In the genomic region with DNA sequence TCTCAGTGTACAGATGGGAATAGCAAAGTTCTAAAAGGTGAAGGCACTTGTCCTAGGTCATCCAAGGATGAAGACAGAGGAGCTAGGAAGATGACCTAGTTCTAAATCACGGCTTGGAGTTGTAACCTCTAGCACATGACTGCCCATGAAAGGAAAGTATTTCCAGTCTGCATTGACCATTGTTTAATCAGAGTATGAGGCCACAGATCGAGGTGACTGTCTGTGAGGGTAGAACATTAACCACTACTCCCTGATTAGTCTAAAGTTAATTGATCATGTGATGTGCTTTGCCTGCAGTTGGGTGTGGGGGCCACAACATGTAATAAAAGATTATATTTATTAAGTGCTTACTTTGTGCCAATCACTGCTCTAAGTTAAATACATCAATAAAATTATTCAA, we compare ENCODE assay signal across 10 cellular contexts. TPM values are rescaled to one million over a fixed set of nuclear protein-coding genes. Genes with fewer than 3 reads are reported as not detected.
A peak's percentile ranks its signal among the peaks of the same experiment; 100 is the strongest.
DNase-seq lines count a peak whose midpoint lies in the region; ATAC-seq and TF ChIP-seq lines count a peak whose summit lies in the region.
"Had no signal": no experiment of that assay in that cellular context is flagged by ENCODE, and none has a peak within 500 bp of the region (broad histone marks: within the 10 kb centered on the region; RNA-seq: fewer than 3 reads in every experiment).

No MANE protein-coding gene starts in this region.

- no peak for TF ChIP-seq CTCF in activated B cell treated with CpG ODN at 0.5 μM for 24 hours (IDR thresholded peaks at IDR 0.05)

- no peaks in the 10 kb centered on the region for H3K36me3 Mint-ChIP-seq in activated B cell treated with CpG ODN at 0.5 μM for 24 hours (ENCODE audit: low read depth)

- H3K9me3 Mint-ChIP-seq in activated B cell treated with CpG ODN at 0.5 μM for 24 hours: no peaks in the 10 kb centered on the region

- ATAC-seq in GM19328 (IDR thresholded peaks at IDR 0.05; ENCODE audit: unreplicated experiment) (peak; percentile 23), HG02885 (IDR thresholded peaks at IDR 0.05; ENCODE audit: poor library complexity, unreplicated experiment) (peak; percentile 28), activated B cell treated with CpG ODN at 0.5 μM for 24 hours (ENCODE audit: low read depth) (peak; percentile 13), GM18520 (IDR thresholded peaks at IDR 0.05; ENCODE audit: unreplicated experiment) (no peak)

- peak overlapping the region; percentile 66 for H3K4me3 Mint-ChIP-seq in activated B cell treated with CpG ODN at 0.5 μM for 24 hours

- CTCF ChIA-PET in activated B cell treated with CpG ODN at 0.5 μM for 24 hours (lab: Charles Lee): interaction anchor here (1.2 kb wide), 1 partner anchor 100 kb away, joined by 5 read pairs; no protein-coding TSS in a partner anchor

- DNase-seq in activated B cell treated with CpG ODN at 0.5 μM for 24 hours (no peak), renal cortical epithelial cell (ENCODE audit: low read depth) (peak; percentile 79), EL (no peak)
- DNase-seq in activated CD4-positive, alpha-beta T cell treated with anti-CD3 and anti-CD28 coated beads for 48 hours: no peak
- DNase-seq in NK-92 treated with Interleukin-12 subunit alpha and Interleukin-12 subunit beta, amount 100 ng/mL, for 24 hours (lab: John Stamatoyannopoulos, UW): no peak
- DNase-seq: effector CD8-positive, alpha-beta T cell; retina had no signal

- intact Hi-C loops in activated B cell treated with CpG ODN at 0.5 μM for 24 hours (cut with micrococcal nuclease): loop anchor here (1.0 to 10.0 kb wide), 3 partner anchors 41 to 208 kb away; no protein-coding TSS in a partner anchor

- POLR2A ChIA-PET in activated B cell treated with CpG ODN at 0.5 μM for 24 hours (lab: Charles Lee): interaction anchor here (0.6 to 0.7 kb wide), 4 partner anchors 55 to 409 kb away, joined by 3 to 8 read pairs (median 4); no protein-coding TSS in a partner anchor

- H3K27ac Mint-ChIP-seq in activated B cell treated with CpG ODN at 0.5 μM for 24 hours: peak overlapping the region; percentile 19

- peaks cover 2% of the 10 kb centered on the region for H3K27me3 Mint-ChIP-seq in activated B cell treated with CpG ODN at 0.5 μM for 24 hours

- H3K4me1 Mint-ChIP-seq in activated B cell treated with CpG ODN at 0.5 μM for 24 hours: peaks cover 40% of the 10 kb centered on the region

RNA-seq across cellular contexts. Expression of gene TNFSF15, which starts 0.7 kb away (rescaled TPM):
- total RNA-seq in activated B cell treated with CpG ODN at 0.5 μM for 24 hours (0.10 and 0.22 TPM in 2 replicates), renal cortical epithelial cell (1.3 and 7.3 TPM in 2 replicates)
